Comparison of ENCODE assay signal across 17 cellular contexts in genomic region chr7:44566680-44567079, GRCh38. TPM values are rescaled to one million over a fixed set of nuclear protein-coding genes. Genes with fewer than 3 reads are reported as not detected.
DNase-seq lines count a peak whose midpoint lies in the region; ATAC-seq and TF ChIP-seq lines count a peak whose summit lies in the region.
"Had no signal": no experiment of that assay in that cellular context is flagged by ENCODE, and none has a peak within 500 bp of the region (broad histone marks: within the 10 kb centered on the region; RNA-seq: fewer than 3 reads in every experiment).

No MANE protein-coding gene starts in this region.

- peaks cover 30% of the 10 kb centered on the region for H3K36me3 Mint-ChIP-seq in central memory CD8-positive, alpha-beta T cell (ENCODE audit: insufficient read depth)

- H3K27ac Mint-ChIP-seq in central memory CD8-positive, alpha-beta T cell (ENCODE audit: low read depth), result peak overlapping the region; percentile 2

- H3K4me3 ChIP-seq in H7 (ENCODE audit: insufficient read depth, low read depth, low read length), result no peak overlapping the region

- H3K9me3 Mint-ChIP-seq in central memory CD8-positive, alpha-beta T cell, result no peaks in the 10 kb centered on the region

- H3K27me3 ChIP-seq in H7 (ENCODE audit: control insufficient read depth, insufficient read depth, low read length), result no peaks in the 10 kb centered on the region

- H3K36me3 ChIP-seq in H7 (replicated peaks; ENCODE audit: control insufficient read depth, insufficient read depth, low read length), result peaks cover 54% of the 10 kb centered on the region

- DNase-seq in activated effector memory CD4-positive, alpha-beta T cell treated with anti-CD3 and anti-CD28 coated beads, Interleukin-2, amount 50 U/mL, for 16 hours, result peak; percentile 24
- DNase-seq in activated effector memory CD4-positive, alpha-beta T cell treated with Interleukin-2 at 50 U/mL for 16 hours, result no peak
- peak; percentile 8 for DNase-seq in H7
- no peak for DNase-seq in central memory CD8-positive, alpha-beta T cell (ENCODE audit: low spot score in 2 of 2)
- peak; percentile 68 for DNase-seq in posterior vena cava (ENCODE audit: low spot score)
- no peak for DNase-seq in GM10266 (ENCODE audit: extremely low spot score)
- DNase-seq in midbrain (lab: John Stamatoyannopoulos, UW), result no peak
- DNase-seq: AML-193, C1 segment of cervical spinal cord, NCI-H1694, NCI-H2081, NCI-H2171, NCI-H526, Right ventricle myocardium superior had no signal

- no peak overlapping the region for H3K4me3 Mint-ChIP-seq in central memory CD8-positive, alpha-beta T cell

- H3K27me3 Mint-ChIP-seq in central memory CD8-positive, alpha-beta T cell, result no peaks in the 10 kb centered on the region

- ATAC-seq in central memory CD8-positive, alpha-beta T cell (replicated peaks; ENCODE audit: extremely low read depth, poor library complexity, severe bottlenecking), result no peak
- no peak for ATAC-seq in GM18858 (IDR thresholded peaks at IDR 0.05; ENCODE audit: unreplicated experiment)

- no peak for TF ChIP-seq CTCF in GM10266 (IDR thresholded peaks at IDR 0.05; ENCODE audit: control insufficient read depth, insufficient read depth, low read depth, missing control alignments)

- intact Hi-C loops in posterior vena cava (cut with DNase I), result loop anchor here in 1 of 2 donors (10.0 kb wide), 1 partner anchor 322 kb away; no protein-coding TSS in a partner anchor

- H3K4me1 Mint-ChIP-seq in central memory CD8-positive, alpha-beta T cell, result peaks cover 20% of the 10 kb centered on the region

RNA-seq across cellular contexts. Expression of gene DDX56, which starts 7.0 kb away (rescaled TPM):
- total RNA-seq in H7 (2014; rRNA removed; shearing (Covaris generic)), result 81.2 and 93.4 TPM in 2 replicates
- total RNA-seq in posterior vena cava, result 10 to 100 TPM; 33.9 to 40.2 TPM

RNA-seq across cellular contexts. Expression of gene TMED4, which starts 15.4 kb away (rescaled TPM):
- total RNA-seq in H7 (2014; rRNA removed; shearing (Covaris generic)), result 94.4 and 114 TPM in 2 replicates
- 10 to 100 TPM; 50.3 to 52.5 TPM for total RNA-seq in posterior vena cava

RNA-seq across cellular contexts. Expression of gene NPC1L1, which starts 25.6 kb away (rescaled TPM):
- not detected in 2 replicates for total RNA-seq in H7 (2014; rRNA removed; shearing (Covaris generic))
- under 1 TPM; 0.14 to 0.23 TPM for total RNA-seq in posterior vena cava
- total RNA-seq: A172, Daoy had no signal

RNA-seq across cellular contexts. Expression of gene OGDH, which starts 39.7 kb away (rescaled TPM):
- 63.1 and 71.3 TPM in 2 replicates for total RNA-seq in H7 (2014; rRNA removed; shearing (Covaris generic))
- total RNA-seq in posterior vena cava, result 100 to 1,000 TPM; 123 to 132 TPM

Comparison
In these comparisons a context has a peak if more than half of its experiments do, and no peak if none do; other contexts are left out.
1. DNase-seq: peak in activated effector memory CD4-positive, alpha-beta T cell treated with anti-CD3 and anti-CD28 coated beads, Interleukin-2, amount 50 U/mL, for 16 hours (single experiment), H7 (single experiment) and posterior vena cava (single experiment); none in activated effector memory CD4-positive, alpha-beta T cell treated with Interleukin-2 at 50 U/mL for 16 hours (single experiment), central memory CD8-positive, alpha-beta T cell (0 of 2), GM10266 (single experiment) and midbrain (single experiment).